Comparison of ENCODE assay signal across 25 cellular contexts in the genomic region with DNA sequence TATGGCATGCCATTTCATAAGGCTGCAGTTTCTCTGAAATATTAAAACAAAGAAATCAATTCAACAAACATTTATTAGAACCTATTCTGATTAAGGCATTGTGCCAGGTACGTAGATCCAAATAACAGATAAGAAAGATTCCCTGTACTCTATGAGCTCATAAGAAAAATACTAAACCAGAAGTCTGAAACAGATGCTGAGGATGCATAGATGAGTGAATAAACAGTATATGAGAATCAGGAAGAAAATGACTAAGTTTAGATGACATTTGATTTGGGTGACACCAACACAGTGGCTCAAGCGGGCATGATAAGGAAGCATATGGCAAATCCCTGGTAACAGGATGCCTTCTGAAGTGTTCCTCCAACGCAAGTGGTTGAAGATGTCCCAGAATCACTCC.
"Had no signal": no experiment of that assay in that cellular context is flagged by ENCODE, and none has a peak within 500 bp of the region (broad histone marks: within the 10 kb centered on the region; RNA-seq: fewer than 3 reads in every experiment).

No MANE protein-coding gene starts in this region.

- H3K27ac ChIP-seq: esophagus muscularis mucosa, foreskin keratinocyte, gastroesophageal sphincter, heart right ventricle, lower lobe of right lung, neural progenitor cell, prostate gland, right lobe of liver, transverse colon, upper lobe of right lung, uterus had no signal

- ATAC-seq: foreskin keratinocyte; gastroesophageal sphincter; heart right ventricle; left ventricle myocardium superior; lower lobe of right lung; natural killer cell treated with Interleukin-12 subunit alpha and Interleukin-12 subunit beta and Interleukin-15 and Interleukin-18, amount 100 ng/mL, for 72 hours; right lobe of liver; stimulated activated naive B cell treated with anti-CD40 and anti-IgM and Interleukin-4, amounts not matched to agents 10 μg/mL and 1 μg/mL and 100 μg/mL, for 72 hours; upper lobe of right lung had no signal

- FAIRE-seq: colon, small intestine had no signal

- H3K36me3 ChIP-seq: lower lobe of right lung, neural progenitor cell, prostate gland, right lobe of liver, transverse colon, upper lobe of right lung, uterus had no signal

- H3K4me3 ChIP-seq: esophagus muscularis mucosa, gastroesophageal sphincter, heart right ventricle, lower lobe of right lung, neural progenitor cell, prostate gland, right lobe of liver, transverse colon, upper lobe of right lung, uterus had no signal

- H3K9ac ChIP-seq: neural progenitor cell had no signal

- H3K9me3 ChIP-seq: esophagus muscularis mucosa, gastroesophageal sphincter, heart right ventricle, lower lobe of right lung, prostate gland, right lobe of liver, transverse colon, upper lobe of right lung, uterus had no signal

- DNase-seq: effector CD8-positive, alpha-beta T cell; endodermal cell; foreskin keratinocyte; glutamatergic neuron; heart right ventricle; hippocampal formation; islet precursor cell; left ventricle myocardium superior; lower lobe of right lung; naive B cell; retina; right lobe of liver; small intestine; stimulated activated CD4-positive, alpha-beta T cell treated with anti-CD3 and anti-CD28 coated beads, Interleukin-15, amount 100 ng/mL, for 24 hours; stimulated activated CD4-positive, alpha-beta T cell treated with anti-CD3 and anti-CD28 coated beads, Interleukin-2, amount 100 ng/mL, for 48 hours; stimulated activated naive B cell treated with anti-CD40 and anti-IgM and Interleukin-4, amounts not matched to agents 10 μg/mL and 1 μg/mL and 100 μg/mL, for 72 hours; transverse colon; upper lobe of right lung; uterus had no signal

- H3K4me1 ChIP-seq: lower lobe of right lung, neural progenitor cell, prostate gland, right lobe of liver, upper lobe of right lung, uterus had no signal

- H3K27me3 ChIP-seq: esophagus muscularis mucosa, foreskin keratinocyte, gastroesophageal sphincter, heart right ventricle, neural progenitor cell, right lobe of liver, transverse colon, upper lobe of right lung, uterus had no signal

- H3K4me2 ChIP-seq: neural progenitor cell had no signal

- H2AFZ ChIP-seq: neural progenitor cell had no signal
